In the genomic region with DNA sequence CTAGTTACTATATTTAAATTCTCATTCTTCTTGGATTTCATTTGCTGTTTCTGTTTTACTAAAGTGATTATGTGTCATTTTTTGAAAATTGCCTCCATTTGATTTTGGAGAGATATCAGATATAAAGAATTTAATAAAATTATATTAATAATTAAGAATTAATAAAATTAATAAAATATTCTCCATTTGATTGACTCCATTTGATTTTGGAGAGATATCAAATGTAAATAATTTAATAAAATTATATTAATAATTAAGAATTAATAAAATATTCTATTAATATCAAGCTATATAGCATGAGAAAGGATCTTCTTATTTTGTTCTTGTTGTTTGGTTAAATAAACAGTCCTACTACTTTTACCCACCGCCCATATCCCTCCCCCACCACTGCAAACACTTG, we compare ENCODE assay signal across 21 cellular contexts. TPM values are rescaled to one million over a fixed set of nuclear protein-coding genes. Genes with fewer than 3 reads are reported as not detected.
DNase-seq lines count a peak whose midpoint lies in the region; ATAC-seq, FAIRE-seq and TF ChIP-seq lines count a peak whose summit lies in the region.
"Had no signal": no experiment of that assay in that cellular context is flagged by ENCODE, and none has a peak within 500 bp of the region (broad histone marks: within the 10 kb centered on the region; RNA-seq: fewer than 3 reads in every experiment).

No MANE protein-coding gene starts in this region.

- H3K27me3 ChIP-seq in mammary epithelial cell (ENCODE audit: insufficient read depth, low read length) (no peaks in the 10 kb centered on the region), spleen (replicated peaks in 1 of 7) (no peaks in the 10 kb centered on the region)
- H3K27me3 ChIP-seq: BLaER1 had no signal

- no peak overlapping the region for H3K4me2 ChIP-seq in mammary epithelial cell (ENCODE audit: insufficient read depth, low read depth, low read length)
- H3K4me2 ChIP-seq: BLaER1 had no signal

- FAIRE-seq in RCC 7860 (lab: Jason Lieb, UNC) (peak; percentile 67), colon (lab: Jason Lieb, UNC) (peak; percentile 69), kidney (lab: Jason Lieb, UNC) (peak; percentile 56)
- FAIRE-seq: GM12878, GM19239, H1 had no signal

- no peak for ATAC-seq in Right ventricle myocardium superior (ENCODE audit: poor library complexity)
- ATAC-seq: CD8-positive, alpha-beta T cell; GM12878 had no signal

- H3K9ac ChIP-seq in kidney (ENCODE audit: low read length in 2 of 2) = no peak overlapping the region
- H3K9ac ChIP-seq in mammary epithelial cell (ENCODE audit: insufficient read depth, low read length) = no peak overlapping the region
- H3K9ac ChIP-seq: BLaER1, GM23248 had no signal

- no peaks in the 10 kb centered on the region for H4K20me1 ChIP-seq in mammary epithelial cell (ENCODE audit: insufficient read depth, low read length)
- H4K20me1 ChIP-seq: BLaER1 had no signal

- H3K36me3 ChIP-seq in kidney (ENCODE audit: control insufficient read depth in 1 of 2, insufficient read depth in 2 of 2, low read length in 2 of 2) = peaks cover 0 to 6% of the 10 kb centered on the region in 2 donors
- H3K36me3 ChIP-seq in mammary epithelial cell (ENCODE audit: insufficient read depth, low read length) = no peaks in the 10 kb centered on the region
- H3K36me3 ChIP-seq in spleen = peaks cover 0 to 16% (median 0%) of the 10 kb centered on the region in 6 donors

- dilution Hi-C loops in mammary epithelial cell (cut with HindIII; ENCODE audit: low sequenced_read_pairs) = no loop called here

- DNase-seq in RCC 7860 (ENCODE audit: low spot score) (no peak), kidney (no peak), mammary epithelial cell (no peak), spleen (no peak), Right ventricle myocardium superior (no peak), NCI-H510A treated with DMSO at 0.1 percent for 48 hours (lab: John Stamatoyannopoulos, UW) (no peak)
- DNase-seq: Caco-2; CD4-positive, CD25-positive, alpha-beta regulatory T cell; CD8-positive, alpha-beta T cell; DMS153; DND-41; GDM1; GM23248; H7; HCEC 1CT had no signal

- no peaks in the 10 kb centered on the region for H3K79me2 ChIP-seq in mammary epithelial cell (ENCODE audit: insufficient read depth, low read length)

- no peak overlapping the region for H2AFZ ChIP-seq in mammary epithelial cell (ENCODE audit: low read depth, low read length)
- H2AFZ ChIP-seq: GM23248 had no signal

- no peak for TF ChIP-seq POLR2A in spleen (IDR thresholded peaks at IDR 0.05)

- H3K27ac ChIP-seq in kidney (ENCODE audit: low read depth in 2 of 2, low read length in 2 of 2) (no peak overlapping the region), mammary epithelial cell (ENCODE audit: insufficient read depth, low read depth, low read length) (no peak overlapping the region), spleen (no peak overlapping the region)
- H3K27ac ChIP-seq: BLaER1, C4-2B, GM23248 had no signal

- in situ Hi-C loops in mammary epithelial cell (cut with MboI; ENCODE audit: low sequenced_read_pairs in 2 of 2) = loop anchor here in 1 of 2 donors (10.0 to 25.0 kb wide), 4 partner anchors 96 to 521 kb away; a partner anchor contains a TSS

- BruUV-seq in mammary epithelial cell (replicated peaks; lab: Mats Ljungman, UMichigan) = no TSS peak

- H3K4me3 ChIP-seq in kidney (ENCODE audit: low read length in 2 of 2) (no peak overlapping the region), mammary epithelial cell (replicated peaks in 1 of 3; ENCODE audit: insufficient read depth in 1 of 3, low read depth in 2 of 3, low read length in 3 of 3) (no peak overlapping the region), spleen (no peak overlapping the region)
- H3K4me3 ChIP-seq: BLaER1, GM12878, GM23248 had no signal

- H3K4me1 ChIP-seq in kidney (ENCODE audit: control insufficient read depth in 1 of 2, insufficient read depth in 1 of 2, low read depth in 1 of 2, low read length in 2 of 2) (no peaks in the 10 kb centered on the region), mammary epithelial cell (ENCODE audit: insufficient read depth, low read length) (no peaks in the 10 kb centered on the region), spleen (no peaks in the 10 kb centered on the region)
- H3K4me1 ChIP-seq: BLaER1, Caco-2 had no signal

- intact Hi-C loops in kidney (cut with DNase I) (loop anchor here (10.0 kb wide), 1 partner anchor 523 kb away; a partner anchor contains a TSS), mammary epithelial cell (cut with micrococcal nuclease) (no loop called here), spleen (cut with DNase I; ENCODE audit: low total_unique reads) (loop anchor here (5.0 kb wide), 2 partner anchors 306 to 356 kb away; no protein-coding TSS in a partner anchor), Right ventricle myocardium superior (cut with DNase I) (loop anchor here (5.0 kb wide), 1 partner anchor 521 kb away; a partner anchor contains a TSS)

- CTCF ChIA-PET in mammary epithelial cell (lab: Charles Lee; ENCODE audit: low non-redundant PET) = interaction anchor here (0.7 to 0.8 kb wide), 2 partner anchors 14 to 1587 kb away, joined by 3 read pairs; no protein-coding TSS in a partner anchor

- H3K9me3 ChIP-seq in kidney (ENCODE audit: control insufficient read depth in 1 of 2, low read length in 2 of 2) = no peaks in the 10 kb centered on the region
- H3K9me3 ChIP-seq in mammary epithelial cell (replicated peaks; ENCODE audit: insufficient read depth, low read length) = no peaks in the 10 kb centered on the region
- H3K9me3 ChIP-seq in spleen = no peaks in the 10 kb centered on the region
- H3K9me3 ChIP-seq: BLaER1, Caco-2 had no signal

- TF ChIP-seq CTCF in kidney (IDR thresholded peaks at IDR 0.05; ENCODE audit: borderline replicate concordance, extremely low read depth, insufficient read depth) (no peak), mammary epithelial cell (conservative IDR thresholded peaks at IDR 0.05 in 1 of 2, IDR thresholded peaks at IDR 0.05 in 1 of 2; ENCODE audit: extremely low read depth in 1 of 2, insufficient read depth in 1 of 2, low read depth in 1 of 2, low read length in 2 of 2) (no peak), spleen (IDR thresholded peaks at IDR 0.05 in 8 of 11, conservative IDR thresholded peaks at IDR 0.05 in 3 of 11) (no peak)

- WGBS in mammary epithelial cell (ENCODE audit: low coverage, missing lambda C conversion rate) = 100% methylated on average over 1 of the region's 1 CpG
- 95 to 100% (median 97%) methylated on average over 1 of the region's 1 CpG for WGBS in spleen, 5 donors

RNA-seq across cellular contexts. Expression of a gene that starts 23.0 kb away (rescaled TPM):
- total RNA-seq in kidney (20.2 TPM), mammary epithelial cell (10 to 100 TPM in 1 of 2 donors, 1 to 10 TPM in 1; 8.0 to 11.7 TPM), spleen (10 to 100 TPM in 4 of 7 donors, 1 to 10 TPM in 3; 4.8 to 45.5 (median 11.4) TPM), Right ventricle myocardium superior (3.8 TPM)
- polyA plus RNA-seq in kidney (ENCODE audit: insufficient read depth, low read depth, low replicate concordance) (4.5 TPM), mammary epithelial cell (3.9 TPM), spleen (under 1 TPM; 0.67 to 0.93 (median 0.70) TPM)
- polyA minus RNA-seq in mammary epithelial cell = 10.6 TPM

RNA-seq across cellular contexts. Expression of a gene that starts 23.1 kb away (rescaled TPM):
- 64.9 TPM for total RNA-seq in kidney
- polyA plus RNA-seq in kidney (ENCODE audit: insufficient read depth, low read depth, low replicate concordance) = 52.7 TPM
- 10 to 100 TPM; 43.4 to 53.8 TPM for total RNA-seq in mammary epithelial cell
- polyA plus RNA-seq in mammary epithelial cell = 44.5 TPM
- polyA minus RNA-seq in mammary epithelial cell = 15.6 TPM
- total RNA-seq in spleen = 10 to 100 TPM; 30.8 to 47.0 (median 37.8) TPM
- 10 to 100 TPM; 20.4 to 25.9 (median 20.8) TPM for polyA plus RNA-seq in spleen
- total RNA-seq in Right ventricle myocardium superior = 62.7 TPM
